11 cellular contexts compared by ENCODE assay signal in the genomic region with DNA sequence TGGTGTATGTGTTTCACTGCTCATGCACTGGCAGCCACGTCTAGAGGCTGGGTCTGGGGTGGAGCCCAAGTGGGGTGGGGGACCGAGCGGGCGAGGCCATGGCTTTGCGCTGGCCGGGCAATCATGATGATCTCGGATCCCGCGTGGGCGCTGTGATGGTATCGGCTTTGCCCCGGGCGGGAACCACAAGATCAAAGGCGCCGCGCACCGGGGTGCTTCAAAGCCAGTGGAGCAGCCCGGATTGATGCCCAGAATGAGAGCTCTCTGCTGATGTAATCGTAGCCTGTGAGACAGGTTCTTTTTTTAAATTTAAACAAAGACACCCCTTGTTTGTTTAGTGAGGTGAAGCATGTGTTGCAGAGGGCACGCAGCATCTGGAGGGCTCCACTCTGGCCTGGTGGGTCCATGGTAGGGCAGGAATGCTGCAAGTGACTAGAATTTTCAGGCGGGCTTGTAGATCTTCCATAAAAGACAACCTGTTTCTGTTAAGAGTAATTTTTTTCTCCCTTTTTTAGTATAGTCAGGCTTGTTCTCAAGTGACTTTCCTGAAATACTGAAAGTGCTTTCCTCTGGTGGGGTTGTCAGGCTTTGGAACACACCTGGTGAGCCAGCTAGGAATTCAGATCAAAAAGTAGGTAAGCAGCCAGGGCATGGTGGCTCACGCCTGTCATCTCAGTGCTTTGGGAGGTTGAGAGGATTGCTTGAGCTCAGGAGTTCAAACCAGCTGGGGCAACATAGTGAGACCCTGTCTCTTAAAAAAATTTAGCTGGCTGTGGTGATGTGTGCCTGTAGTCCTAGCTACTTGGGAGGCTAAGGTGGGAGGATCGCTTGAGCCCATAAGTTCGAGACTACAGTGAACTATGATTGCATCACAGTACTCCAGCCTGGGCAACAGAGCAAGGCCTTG. TPM values are rescaled to one million over a fixed set of nuclear protein-coding genes. Genes with fewer than 3 reads are reported as not detected.
A peak's percentile ranks its signal among the peaks of the same experiment; 100 is the strongest.
DNase-seq lines count a peak whose midpoint lies in the region; ATAC-seq and TF ChIP-seq lines count a peak whose summit lies in the region.
"Had no signal": no experiment of that assay in that cellular context is flagged by ENCODE, and none has a peak within 500 bp of the region (broad histone marks: within the 10 kb centered on the region; RNA-seq: fewer than 3 reads in every experiment).

No MANE protein-coding gene starts in this region.

- no peak for TF ChIP-seq CTCF in SK-N-SH (IDR thresholded peaks at IDR 0.05)
- no peak for TF ChIP-seq CTCF in testis (IDR thresholded peaks at IDR 0.05)
- no peak for TF ChIP-seq CTCF in OCI-LY7 (conservative IDR thresholded peaks at IDR 0.05; ENCODE audit: low read length)

- H3K79me2 ChIP-seq in SK-N-SH (ENCODE audit: insufficient read depth): peaks cover 22% of the 10 kb centered on the region; the same call in 1 of the 2 replicates
- no peaks in the 10 kb centered on the region for H3K79me2 ChIP-seq in OCI-LY7 (ENCODE audit: insufficient read depth, low read depth, low read length)

- H3K4me2 ChIP-seq in SK-N-SH: no peak overlapping the region
- no peak overlapping the region for H3K4me2 ChIP-seq in OCI-LY7 (ENCODE audit: low read length)

- peaks cover 0 to 21% of the 10 kb centered on the region in 2 experiments; a peak in 1 of 4 replicates for H3K4me1 ChIP-seq in SK-N-SH (ENCODE audit: control insufficient read depth in 1 of 2, insufficient read depth in 2 of 2, low read depth in 1 of 2, low read length in 1 of 2)
- H3K4me1 ChIP-seq in testis: peaks cover 44% of the 10 kb centered on the region
- peaks cover 17% of the 10 kb centered on the region for H3K4me1 ChIP-seq in OCI-LY7 (ENCODE audit: insufficient read depth, low read length, poor library complexity, severe bottlenecking)

- no TSS peak for BruUV-seq in OCI-LY7 (replicated peaks; lab: Mats Ljungman, UMichigan)

- CTCF ChIA-PET in SK-N-SH (lab: Yijun Ruan, JAX): interaction anchor here (0.7 to 1.5 kb wide), 7 partner anchors 9 to 322 kb away, joined by 3 to 5 read pairs (median 3); no protein-coding TSS in a partner anchor
- CTCF ChIA-PET in OCI-LY7 (lab: Charles Lee; ENCODE audit: unreplicated experiment): no interaction called here

- H3K36me3 ChIP-seq in SK-N-SH (replicated peaks in 1 of 2; ENCODE audit: control insufficient read depth in 1 of 2, insufficient read depth in 2 of 2, low read length in 1 of 2) (no peaks in the 10 kb centered on the region), testis (ENCODE audit: low read depth, missing control alignments) (no peaks in the 10 kb centered on the region), OCI-LY7 (ENCODE audit: insufficient read depth, low read length) (no peaks in the 10 kb centered on the region)

- H3K9me2 ChIP-seq in SK-N-SH (no peaks in the 10 kb centered on the region), OCI-LY7 (ENCODE audit: insufficient read depth, low read length) (no peaks in the 10 kb centered on the region)

- POLR2A ChIA-PET in SK-N-SH (lab: Yijun Ruan, JAX): no interaction called here
- POLR2A ChIA-PET in OCI-LY7 (lab: Charles Lee): interaction anchor here (0.7 to 1.2 kb wide), 3 partner anchors 13 to 18 kb away, joined by 3 read pairs; no protein-coding TSS in a partner anchor

- no peak overlapping the region for H2AFZ ChIP-seq in SK-N-SH (ENCODE audit: low read depth)
- no peak overlapping the region for H2AFZ ChIP-seq in OCI-LY7 (ENCODE audit: low read length)

- no peak for TF ChIP-seq POLR2A in testis (IDR thresholded peaks at IDR 0.05)

- H3K4me3 ChIP-seq in Jurkat, Clone E6-1 (ENCODE audit: low read length): no peak overlapping the region
- no peak overlapping the region for H3K4me3 ChIP-seq in SK-N-SH (ENCODE audit: low read depth in 2 of 2, low read length in 1 of 2)
- no peak overlapping the region for H3K4me3 ChIP-seq in testis
- H3K4me3 ChIP-seq in OCI-LY7 (ENCODE audit: low read depth, low read length, poor library complexity, severe bottlenecking): no peak overlapping the region

- no peak overlapping the region for H3K9ac ChIP-seq in SK-N-SH

- no peaks in the 10 kb centered on the region for H3F3A ChIP-seq in SK-N-SH (replicated peaks; ENCODE audit: insufficient read depth)

- H4K20me1 ChIP-seq in SK-N-SH (ENCODE audit: insufficient read depth): peaks cover 17% of the 10 kb centered on the region; the same call in 1 of the 2 replicates
- no peaks in the 10 kb centered on the region; the same call in 1 of the 2 replicates for H4K20me1 ChIP-seq in OCI-LY7 (ENCODE audit: insufficient read depth, low read length)

- no peak for TF ChIP-seq RAD21 in SK-N-SH (IDR thresholded peaks at IDR 0.05; ENCODE audit: low read length)

- WGBS in SK-N-SH (ENCODE audit: low lambda C conversion rate): 60% methylated on average over 24 of the region's 24 CpGs
- 52 to 69% methylated on average over 18 to 24 of the region's 24 CpGs for WGBS in testis, 2 donors

- H3K27me3 ChIP-seq in SK-N-SH (ENCODE audit: insufficient read depth) (no peaks in the 10 kb centered on the region), testis (no peaks in the 10 kb centered on the region)

- H3K9me3 ChIP-seq in SK-N-SH (no peaks in the 10 kb centered on the region), testis (no peaks in the 10 kb centered on the region), OCI-LY7 (ENCODE audit: low read length) (no peaks in the 10 kb centered on the region)

- H3K27ac ChIP-seq in SK-N-SH (ENCODE audit: low read depth in 2 of 2, low read length in 1 of 2) (no peak overlapping the region), testis (peak overlapping the region in 1 of 2 donors; percentile 41), OCI-LY7 (ENCODE audit: low read depth, low read length, poor library complexity, severe bottlenecking) (no peak overlapping the region)

- no peak; a peak in 1 of 4 replicates for TF ChIP-seq EP300 in SK-N-SH (IDR thresholded peaks at IDR 0.05; ENCODE audit: borderline replicate concordance in 1 of 2, low read depth in 1 of 2, low read length in 1 of 2)

- intact Hi-C loops in testis (cut with DNase I; ENCODE audit: low total_unique reads): no loop called here
- intact Hi-C loops in OCI-LY7 (cut with micrococcal nuclease; ENCODE audit: unreplicated experiment): no loop called here

- peak; percentile 86 for ATAC-seq in left lobe of liver
- no peak for ATAC-seq in activated CD4-positive, CD25-positive, alpha-beta regulatory T cell treated with anti-CD3 and anti-CD28 coated beads, Interleukin-2, amount 50 U/mL, for 24 hours
- ATAC-seq: Panc1; stimulated activated memory B cell treated with anti-CD40 and anti-IgM and Interleukin-4, amounts not matched to agents 10 μg/mL and 1 μg/mL and 100 μg/mL, for 72 hours had no signal

- DNase-seq in Jurkat, Clone E6-1 (ENCODE audit: low read depth, low spot score): peak; percentile 38
- peak; percentile 80 for DNase-seq in SK-N-SH
- DNase-seq in left lobe of liver (ENCODE audit: low spot score): peak; percentile 93
- DNase-seq in testis: peak; percentile 41
- DNase-seq in activated gamma-delta T cell treated with Interleukin-2 at 50 U/mL for 16 hours: no peak
- DNase-seq in OCI-LY7 (ENCODE audit: low spot score): no peak
- DNase-seq: activated CD4-positive, alpha-beta T cell treated with anti-CD3 and anti-CD28 coated beads, Interleukin-2, amount 50 U/mL, for 4 hours; central memory CD4-positive, alpha-beta T cell had no signal

TF ChIP-seq in SK-N-SH, 30 proteins besides CTCF, POLR2A, EP300 and RAD21 (continues in another document):
- TF ChIP-seq, protein P1, sequence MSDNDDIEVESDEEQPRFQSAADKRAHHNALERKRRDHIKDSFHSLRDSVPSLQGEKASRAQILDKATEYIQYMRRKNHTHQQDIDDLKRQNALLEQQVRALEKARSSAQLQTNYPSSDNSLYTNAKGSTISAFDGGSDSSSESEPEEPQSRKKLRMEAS (IDR thresholded peaks at IDR 0.05; ENCODE audit: low read depth): no peak
- TF ChIP-seq YY1 (IDR thresholded peaks at IDR 0.05; ENCODE audit: low read depth) (no peak), ZBTB33 (IDR thresholded peaks at IDR 0.05; ENCODE audit: borderline replicate concordance, low read depth) (no peak), FOXM1 (IDR thresholded peaks at IDR 0.05; ENCODE audit: low read depth) (no peak), CHD2 (IDR thresholded peaks at IDR 0.05; ENCODE audit: low read length, partially characterized antibody) (no peak)
- TF ChIP-seq, protein P2, sequence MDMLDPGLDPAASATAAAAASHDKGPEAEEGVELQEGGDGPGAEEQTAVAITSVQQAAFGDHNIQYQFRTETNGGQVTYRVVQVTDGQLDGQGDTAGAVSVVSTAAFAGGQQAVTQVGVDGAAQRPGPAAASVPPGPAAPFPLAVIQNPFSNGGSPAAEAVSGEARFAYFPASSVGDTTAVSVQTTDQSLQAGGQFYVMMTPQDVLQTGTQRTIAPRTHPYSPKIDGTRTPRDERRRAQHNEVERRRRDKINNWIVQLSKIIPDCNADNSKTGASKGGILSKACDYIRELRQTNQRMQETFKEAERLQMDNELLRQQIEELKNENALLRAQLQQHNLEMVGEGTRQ (IDR thresholded peaks at IDR 0.05; ENCODE audit: borderline replicate concordance, low read depth, low read length): no peak

RNA-seq across cellular contexts. Expression of gene ZNRF3, which starts 40.7 kb away (rescaled TPM):
- 2.8 TPM for polyA plus RNA-seq in Jurkat, Clone E6-1 (2012; ENCODE audit: insufficient read depth, insufficient read length)
- 2.9 and 4.2 TPM in 2 replicates for polyA plus RNA-seq in SK-N-SH (2012; rRNA removed)
- 3.2 and 3.9 TPM in 2 replicates for polyA plus RNA-seq in SK-N-SH (2012; cell fraction: cytosol; rRNA removed)
- polyA plus RNA-seq in SK-N-SH (2012; cell fraction: nucleus; rRNA removed): 4.7 and 4.8 TPM in 2 replicates
- 7.3 TPM for total RNA-seq in left lobe of liver
- total RNA-seq in testis: 10 to 100 TPM; 32.2 to 44.5 TPM
- 13.9 TPM for polyA plus RNA-seq in testis (ENCODE audit: insufficient read depth, low read depth, low replicate concordance)
- 1.2 and 3.6 TPM in 2 replicates for total RNA-seq in OCI-LY7 (2014; rRNA removed; shearing (Covaris generic))
- total RNA-seq in OCI-LY7 (2022): 3.1 and 3.9 TPM in 2 replicates

Comparison
In these comparisons a context has a peak if more than half of its experiments do, and no peak if none do; other contexts are left out.
1. DNase-seq: peak in Jurkat, Clone E6-1 (single experiment), SK-N-SH (single experiment), left lobe of liver (single experiment) and testis (single experiment); none in activated gamma-delta T cell treated with Interleukin-2 at 50 U/mL for 16 hours (single experiment) and OCI-LY7 (single experiment).